Comparison of ENCODE assay signal across 8 cellular contexts in the genomic region with DNA sequence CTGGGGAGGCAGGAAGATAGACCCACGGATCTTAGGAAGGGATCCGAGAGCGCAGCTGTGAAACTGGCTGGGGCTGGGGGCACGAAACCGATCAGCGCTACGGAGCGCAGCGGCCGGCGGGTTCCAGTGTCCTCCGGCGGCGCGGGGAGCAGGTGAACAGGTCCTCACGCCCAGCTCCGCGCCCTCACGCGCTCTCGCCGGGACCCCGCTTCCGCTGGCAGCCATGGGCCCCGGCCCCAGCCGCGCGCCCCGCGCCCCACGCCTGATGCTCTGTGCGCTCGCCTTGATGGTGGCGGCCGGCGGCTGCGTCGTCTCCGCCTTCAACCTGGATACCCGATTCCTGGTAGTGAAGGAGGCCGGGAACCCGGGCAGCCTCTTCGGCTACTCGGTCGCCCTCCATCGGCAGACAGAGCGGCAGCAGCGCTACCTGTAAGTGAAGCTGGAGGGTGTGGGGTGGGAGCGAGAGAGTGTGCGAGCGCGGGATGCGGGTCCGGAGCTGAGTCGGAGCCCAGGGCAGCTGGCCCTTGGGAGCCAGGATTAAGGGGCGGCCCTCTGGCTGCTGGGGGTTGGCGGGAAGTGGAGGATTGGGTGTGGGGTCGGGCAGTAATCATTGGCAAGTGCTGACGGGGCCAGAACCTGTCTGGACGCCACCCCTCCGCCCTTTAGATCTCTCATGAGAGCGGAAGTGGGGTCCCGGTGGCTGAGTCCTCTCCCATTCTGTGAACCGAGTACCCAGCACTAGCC. TPM values are rescaled to one million over a fixed set of nuclear protein-coding genes. Genes with fewer than 3 reads are reported as not detected.
DNase-seq lines count a peak whose midpoint lies in the region; ATAC-seq, FAIRE-seq and TF ChIP-seq lines count a peak whose summit lies in the region.

No MANE protein-coding gene starts in this region.

- TF ChIP-seq POLR2A in GM12878 (IDR thresholded peaks at IDR 0.05; ENCODE audit: low read depth, low read length): no peak

- no peaks in the 10 kb centered on the region for H3K79me2 ChIP-seq in GM12878 (ENCODE audit: control insufficient read depth, insufficient read depth, low read length)

- H3K36me3 ChIP-seq in GM12878 (ENCODE audit: control insufficient read depth in 2 of 2, insufficient read depth in 2 of 2, low read length in 1 of 2): no peaks in the 10 kb centered on the region

- FAIRE-seq in GM12878 (lab: Jason Lieb, UNC): peak; percentile 69

- 0 out of 2 replicates have a peak, but pooled peaks have one; percentile 28 for TF ChIP-seq RAD21 in GM12878 (IDR thresholded peaks at IDR 0.05; ENCODE audit: insufficient read depth, low read depth, low read length)

- H2AFZ ChIP-seq in GM12878 (ENCODE audit: control insufficient read depth, low read depth, low read length): peak overlapping the region; percentile 94

- DNase-seq in AG08395 (ENCODE audit: low spot score): peak; percentile 47
- DNase-seq in NAMALWA (ENCODE audit: low spot score): peak; percentile 58
- peak; percentile 52 for DNase-seq in T-helper 2 cell treated with Interferon-gamma antibody and Interleukin-4, amounts not matched to agents 5 μg/mL and 100 μg/mL, for 36 hours (ENCODE audit: low spot score)
- no peak for DNase-seq in GM12878 (ENCODE audit: low read depth, low spot score)
- DNase-seq in iris pigment epithelial cell (ENCODE audit: low read depth): peak; percentile 80
- DNase-seq in stimulated activated CD4-positive, alpha-beta T cell treated with anti-CD3 and anti-CD28 coated beads, Interleukin-15, amount 100 ng/mL, for 1 hour (ENCODE audit: low read depth in 1 of 2, low spot score in 1 of 2): peak; percentile 46 to 54

- peaks cover 8% of the 10 kb centered on the region for H3K4me1 ChIP-seq in GM12878 (ENCODE audit: control insufficient read depth, insufficient read depth, low read length)

- peak; percentile 56 to 61 (median 59) for TF ChIP-seq CTCF in GM12878 (IDR thresholded peaks at IDR 0.05 in 2 of 3, conservative IDR thresholded peaks at IDR 0.05 in 1 of 3; ENCODE audit: control insufficient read depth in 2 of 3, extremely low read depth in 1 of 3, insufficient read depth in 1 of 3, low read depth in 3 of 3, low read length in 3 of 3)

- H3K27ac ChIP-seq in GM12878 (ENCODE audit: control insufficient read depth, insufficient read depth): no peak overlapping the region

- H3K27ac Mint-ChIP-seq in T-helper 2 cell treated with Interferon-gamma antibody and Interleukin-4, amounts not matched to agents 5 μg/mL and 100 μg/mL, for 36 hours: no peak overlapping the region

- no peaks in the 10 kb centered on the region for H3K9me3 Mint-ChIP-seq in T-helper 2 cell treated with Interferon-gamma antibody and Interleukin-4, amounts not matched to agents 5 μg/mL and 100 μg/mL, for 36 hours

- no peak for TF ChIP-seq EP300 in GM12878 (IDR thresholded peaks at IDR 0.05; ENCODE audit: borderline replicate concordance in 1 of 2, control insufficient read depth in 1 of 2, low read depth in 2 of 2, low read length in 2 of 2)

- peak overlapping the region; percentile 90 for H3K4me3 ChIP-seq in GM12878

- peak overlapping the region; percentile 52 for H3K9ac ChIP-seq in GM12878 (ENCODE audit: control insufficient read depth, insufficient read depth, low read length)

- in situ Hi-C loops in GM12878 (cut with MboI): no loop called here

- RAD21 ChIA-PET in GM12878 (lab: Charles Lee; ENCODE audit: unreplicated experiment): interaction anchor here (0.7 to 2.1 kb wide), 3 partner anchors 26 to 58 kb away, joined by 3 to 7 read pairs (median 7); no protein-coding TSS in a partner anchor

- peaks cover 12% of the 10 kb centered on the region for H3K27me3 Mint-ChIP-seq in T-helper 2 cell treated with Interferon-gamma antibody and Interleukin-4, amounts not matched to agents 5 μg/mL and 100 μg/mL, for 36 hours (ENCODE audit: low read depth)

- no peaks in the 10 kb centered on the region for H3K36me3 Mint-ChIP-seq in T-helper 2 cell treated with Interferon-gamma antibody and Interleukin-4, amounts not matched to agents 5 μg/mL and 100 μg/mL, for 36 hours (ENCODE audit: low read depth)

- intact Hi-C loops in GM12878 (cut with micrococcal nuclease; ENCODE audit: unreplicated experiment): loop anchor here (1.0 to 2.0 kb wide), 2 partner anchors 24 to 38 kb away; partner anchors contain the start of gene PDK2

- H4K20me1 ChIP-seq in GM12878 (ENCODE audit: control insufficient read depth, insufficient read depth): no peaks in the 10 kb centered on the region

- no peaks in the 10 kb centered on the region for H3K9me3 ChIP-seq in GM12878 (replicated peaks; ENCODE audit: control insufficient read depth, insufficient read depth, low read length)

- BruUV-seq in GM12878 (replicated peaks; lab: Mats Ljungman, UMichigan): TSS peak; percentile 50

- SMC1A ChIA-PET in GM12878 (lab: Charles Lee; ENCODE audit: uncharacterized antibody, unreplicated experiment): interaction anchor here (0.5 to 3.1 kb wide), 6 partner anchors 21 to 59 kb away, joined by 3 to 7 read pairs (median 4); partner anchors contain the start of gene PDK2

- H3K4me2 ChIP-seq in GM12878 (ENCODE audit: control insufficient read depth, insufficient read depth): peak overlapping the region; percentile 97

- CTCF ChIA-PET in GM12878 (lab: Yijun Ruan, JAX): interaction anchor here (0.6 to 6.4 kb wide), 17 partner anchors 10 to 782 kb away, joined by 3 to 38 read pairs (median 4); partner anchors contain the start of gene PDK2

- POLR2A ChIA-PET in GM12878 (lab: Charles Lee): interaction anchor here (1.9 kb wide), 1 partner anchor 95 kb away, joined by 5 read pairs; no protein-coding TSS in a partner anchor

- no peaks in the 10 kb centered on the region for H3K27me3 ChIP-seq in GM12878 (replicated peaks in 1 of 2; ENCODE audit: control insufficient read depth in 2 of 2, insufficient read depth in 2 of 2, low read length in 1 of 2)

- peak; percentile 48 for ATAC-seq in GM19397 (IDR thresholded peaks at IDR 0.05; ENCODE audit: unreplicated experiment)
- peak; percentile 86 for ATAC-seq in GM12878
- no peak for ATAC-seq in GM19328 (IDR thresholded peaks at IDR 0.05; ENCODE audit: unreplicated experiment)

- peak overlapping the region; percentile 92 for H3K4me3 Mint-ChIP-seq in T-helper 2 cell treated with Interferon-gamma antibody and Interleukin-4, amounts not matched to agents 5 μg/mL and 100 μg/mL, for 36 hours

- WGBS in GM12878 (ENCODE audit: insufficient coverage, insufficient replicate concordance, low lambda C conversion rate, missing lambda C conversion rate): 2% methylated on average over 27 of the region's 64 CpGs

- H3K4me1 Mint-ChIP-seq in T-helper 2 cell treated with Interferon-gamma antibody and Interleukin-4, amounts not matched to agents 5 μg/mL and 100 μg/mL, for 36 hours (ENCODE audit: low read depth): peaks cover 14% of the 10 kb centered on the region

TF ChIP-seq in GM12878, 131 proteins besides CTCF, POLR2A, EP300 and RAD21 (continues in another document):
- TF ChIP-seq SMARCA5 (IDR thresholded peaks at IDR 0.05) (peak; percentile 59; the same call in 1 of the 2 replicates), EED (IDR thresholded peaks at IDR 0.05; ENCODE audit: low read depth) (peak; percentile 50; the same call in 1 of the 2 replicates), CREM (IDR thresholded peaks at IDR 0.05; ENCODE audit: low read depth) (no peak), YBX1 (IDR thresholded peaks at IDR 0.05) (no peak), DPF2 (IDR thresholded peaks at IDR 0.05) (0 out of 2 replicates have a peak, but pooled peaks have one; percentile 40)

RNA-seq across cellular contexts. Expression of gene ITGA3, which starts 0.5 kb away (rescaled TPM):
- total RNA-seq in GM12878 (2013; cell fraction: nucleolus; rRNA removed): 22.3 and 23.3 TPM in 2 replicates
- total RNA-seq in GM12878 (2014; rRNA removed) (10.3 and 13.4 TPM in 2 replicates), GM12878 (2014; rRNA removed; fragmentation: Illumina TruSeq; extraction: Trizol) (6.6 and 6.9 TPM in 2 replicates), GM12878 (2021) (12.5 and 14.3 TPM in 2 replicates)
- polyA plus RNA-seq in GM12878 (2011; ENCODE audit: low read depth): 1.8 TPM
- polyA plus RNA-seq in GM12878 (2011; rRNA removed) (4.3 and 6.9 TPM in 2 replicates), GM12878 (2014; fragmentation: Illumina TruSeq; extraction: Trizol) (3.8 and 6.6 TPM in 2 replicates), GM12878 (2014; fragmentation: Nextera tagmentation; extraction: Ambion mirVana) (under 1 TPM; 0.29 to 0.86 TPM), GM12878 (2014; rRNA removed) (7.1 and 10.5 TPM in 2 replicates), GM12878 (2016; fragmentation: Nextera tagmentation; extraction: Ambion mirVana) (1 to 10 TPM; 4.0 to 4.6 TPM)
- polyA plus RNA-seq in GM12878 (2011; cell fraction: cytosol; rRNA removed): 10.9 and 12.4 TPM in 2 replicates
- 28.4 and 35.6 TPM in 2 replicates for polyA plus RNA-seq in GM12878 (2011; cell fraction: nucleus; rRNA removed)
- polyA plus RNA-seq in GM12878 (2012): 3.0 and 3.2 TPM in 2 replicates
- polyA minus RNA-seq in GM12878 (2011; rRNA and poly(A)+ RNA removed): 15.2 and 22.9 TPM in 2 replicates
- 12.0 and 17.7 TPM in 2 replicates for polyA minus RNA-seq in GM12878 (2011; cell fraction: cytosol; rRNA and poly(A)+ RNA removed)
- polyA minus RNA-seq in GM12878 (2011; cell fraction: nucleus; rRNA and poly(A)+ RNA removed): 20.2 and 36.4 TPM in 2 replicates

RNA-seq across cellular contexts. Expression of gene PDK2, which starts 38.8 kb away (rescaled TPM):
- 16.9 and 18.0 TPM in 2 replicates for total RNA-seq in GM12878 (2013; cell fraction: nucleolus; rRNA removed)
- total RNA-seq in GM12878 (2014; rRNA removed) (9.7 and 12.3 TPM in 2 replicates), GM12878 (2014; rRNA removed; fragmentation: Illumina TruSeq; extraction: Trizol) (6.5 and 8.6 TPM in 2 replicates), GM12878 (2021) (14.2 and 16.1 TPM in 2 replicates)
- polyA plus RNA-seq in GM12878 (2011; ENCODE audit: low read depth): 4.5 TPM
- polyA plus RNA-seq in GM12878 (2011; rRNA removed) (8.8 and 22.6 TPM in 2 replicates), GM12878 (2014; fragmentation: Illumina TruSeq; extraction: Trizol) (9.8 and 12.3 TPM in 2 replicates), GM12878 (2014; fragmentation: Nextera tagmentation; extraction: Ambion mirVana) (1 to 10 TPM in 1 of 2 experiments, under 1 TPM in 1; 0.98 to 1.2 TPM), GM12878 (2014; rRNA removed) (9.6 and 16.0 TPM in 2 replicates), GM12878 (2016; fragmentation: Nextera tagmentation; extraction: Ambion mirVana) (10 to 100 TPM; 17.5 to 20.2 TPM)
- 33.3 and 38.8 TPM in 2 replicates for polyA plus RNA-seq in GM12878 (2011; cell fraction: cytosol; rRNA removed)
- 92.2 and 108 TPM in 2 replicates for polyA plus RNA-seq in GM12878 (2011; cell fraction: nucleus; rRNA removed)
- polyA plus RNA-seq in GM12878 (2012): 9.1 and 10.7 TPM in 2 replicates
- polyA minus RNA-seq in GM12878 (2011; rRNA and poly(A)+ RNA removed): 22.7 and 37.5 TPM in 2 replicates
- 9.5 and 15.8 TPM in 2 replicates for polyA minus RNA-seq in GM12878 (2011; cell fraction: cytosol; rRNA and poly(A)+ RNA removed)
- 16.0 and 35.1 TPM in 2 replicates for polyA minus RNA-seq in GM12878 (2011; cell fraction: nucleus; rRNA and poly(A)+ RNA removed)
